In the genomic region with DNA sequence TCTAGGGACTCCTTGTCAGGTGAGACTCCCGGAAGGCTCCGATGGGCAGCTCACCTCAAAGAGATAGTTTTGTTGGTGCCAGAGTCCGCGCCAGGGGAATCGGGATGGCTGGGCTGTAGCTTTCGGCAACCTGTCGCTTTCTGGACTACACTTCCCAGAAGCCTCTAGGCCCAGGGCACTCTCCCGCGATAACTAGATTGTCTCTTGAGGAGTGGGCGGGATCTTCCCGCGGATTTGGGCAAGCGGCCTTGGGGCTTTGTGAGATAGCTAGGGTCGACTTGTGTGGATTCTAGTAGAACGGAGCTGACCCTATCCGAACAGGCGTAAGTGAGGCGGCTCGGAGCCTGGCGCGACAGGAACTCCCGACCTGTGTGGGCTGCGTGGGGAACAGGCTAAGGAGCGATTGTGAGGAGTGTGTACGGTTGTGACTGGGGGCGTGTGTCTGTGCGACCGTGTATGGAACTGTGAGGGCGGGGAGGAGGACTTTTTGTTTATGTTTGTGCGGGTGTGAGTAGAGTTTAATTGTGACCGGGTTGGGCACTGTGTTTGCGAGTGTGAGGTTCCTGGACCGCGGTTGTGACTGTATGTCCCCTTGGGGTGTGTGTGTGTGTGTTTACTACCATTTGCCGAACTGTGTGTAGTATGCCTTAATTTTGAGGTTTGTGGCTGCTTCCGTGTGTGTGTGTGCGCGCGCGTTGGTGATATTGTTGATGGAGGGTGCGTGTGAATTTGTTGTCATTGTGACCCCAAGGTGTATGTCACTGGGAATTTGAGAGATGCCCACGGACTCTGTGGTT, we compare ENCODE assay signal across 8 cellular contexts. TPM values are rescaled to one million over a fixed set of nuclear protein-coding genes. Genes with fewer than 3 reads are reported as not detected.
A peak's percentile ranks its signal among the peaks of the same experiment; 100 is the strongest.
DNase-seq lines count a peak whose midpoint lies in the region; ATAC-seq and TF ChIP-seq lines count a peak whose summit lies in the region.

A gene (plus strand): TSS at position 231 of the 797 bp plus-strand sequence. CDS start 25,955 bp downstream, outside the sequence.

- H3K18ac ChIP-seq in trophoblast cell (ENCODE audit: low read length) = peak within 1 kb of the TSS; percentile 33

- peak in 1 of 2 donors; percentile 71 for TF ChIP-seq EP300 in tibial nerve (IDR thresholded peaks at IDR 0.05)

- no peak within 1 kb of the TSS for H2BK12ac ChIP-seq in trophoblast cell (ENCODE audit: low read length)

- peaks cover 0 to 7% of the 10 kb centered on the region in 2 donors for H3K36me3 ChIP-seq in adrenal gland (replicated peaks in 1 of 2)
- H3K36me3 ChIP-seq in heart left ventricle = peaks cover 0 to 35% (median 12%) of the 10 kb centered on the region in 9 donors
- peaks cover 0 to 6% of the 10 kb centered on the region in 2 experiments for H3K36me3 ChIP-seq in trophoblast cell (ENCODE audit: control insufficient read depth in 1 of 2, insufficient read depth in 2 of 2, low read length in 2 of 2)
- H3K36me3 ChIP-seq in tibial nerve = peaks cover 0 to 60% (median 12%) of the 10 kb centered on the region in 3 donors

- peak within 1 kb of the TSS; percentile 20 for H2BK5ac ChIP-seq in trophoblast cell (ENCODE audit: low read depth, low read length, poor library complexity)

- H4K8ac ChIP-seq in trophoblast cell (ENCODE audit: low read depth, low read length) = peak within 1 kb of the TSS; percentile 73

- WGBS in adrenal gland, 4 donors = 0% methylated on average over 27 to 42 of the region's 42 CpGs
- 0 to 2% (median 0%) methylated on average over 21 to 42 of the region's 42 CpGs for WGBS in heart left ventricle, 4 donors
- WGBS in trophoblast cell (ENCODE audit: extremely low coverage, insufficient coverage, insufficient read length) = no CpG with 5 or more reads among the region's 42 CpGs
- 0% methylated on average over 35 to 41 of the region's 42 CpGs for WGBS in tibial nerve, 2 donors

- H3K4me3 ChIP-seq in adrenal gland (peak within 1 kb of the TSS; percentile 50 to 98 (median 65)), heart left ventricle (peak within 1 kb of the TSS; percentile 47 to 91 (median 76)), trophoblast cell (ENCODE audit: low read depth, low read length) (peak within 1 kb of the TSS; percentile 99), tibial nerve (peak within 1 kb of the TSS; percentile 48 to 85 (median 67))

- H3K9me3 ChIP-seq in adrenal gland (replicated peaks in 1 of 3) = no peaks in the 10 kb centered on the region
- peaks cover 0 to 35% (median 2%) of the 10 kb centered on the region in 12 donors for H3K9me3 ChIP-seq in heart left ventricle
- peaks cover 2% of the 10 kb centered on the region for H3K9me3 ChIP-seq in trophoblast cell (ENCODE audit: insufficient read depth, low read depth, low read length)
- peaks cover 0 to 33% (median 5%) of the 10 kb centered on the region in 4 donors for H3K9me3 ChIP-seq in tibial nerve

- no peak for TF ChIP-seq CTCF in GM10266 (IDR thresholded peaks at IDR 0.05; ENCODE audit: control insufficient read depth, insufficient read depth, low read depth, missing control alignments)
- no peak for TF ChIP-seq CTCF in adrenal gland (IDR thresholded peaks at IDR 0.05)
- TF ChIP-seq CTCF in heart left ventricle (IDR thresholded peaks at IDR 0.05) = no peak
- peak in 1 of 5 experiments; percentile 23 for TF ChIP-seq CTCF in tibial nerve (IDR thresholded peaks at IDR 0.05)

- H3K4ac ChIP-seq in trophoblast cell (ENCODE audit: low read depth, low read length) = no peak within 1 kb of the TSS

- H3K27ac ChIP-seq in adrenal gland = peak within 1 kb of the TSS; percentile 53 to 88 (median 68)
- peak within 1 kb of the TSS; percentile 60 to 96 (median 90) for H3K27ac ChIP-seq in heart left ventricle
- peak within 1 kb of the TSS; percentile 62 for H3K27ac ChIP-seq in trophoblast cell (ENCODE audit: low read depth, low read length)
- peak within 1 kb of the TSS; percentile 52 to 90 (median 74) for H3K27ac ChIP-seq in tibial nerve

- intact Hi-C loops in adrenal gland (cut with DNase I) = no loop called here
- intact Hi-C loops in heart left ventricle (cut with DNase I) = loop anchor here in 6 of 10 donors (1.0 to 10.0 kb wide), 12 partner anchors 13 to 519 kb away; a partner anchor contains a TSS

- no peaks in the 10 kb centered on the region for H3K27me3 ChIP-seq in adrenal gland
- H3K27me3 ChIP-seq in heart left ventricle = no peaks in the 10 kb centered on the region
- no peaks in the 10 kb centered on the region for H3K27me3 ChIP-seq in trophoblast cell (ENCODE audit: insufficient read depth, low read length)
- H3K27me3 ChIP-seq in tibial nerve = no peaks in the 10 kb centered on the region

- DNase-seq in GM10266 (ENCODE audit: extremely low spot score) (peak; percentile 82), NCI-H1417 (lab: John Stamatoyannopoulos, UW) (peak; percentile 95 to 98 (median 97)), SW 1271 (lab: John Stamatoyannopoulos, UW) (peak; percentile 63 to 69), adrenal gland (peak; percentile 92 to 98 (median 95)), heart left ventricle (peak; percentile 92 to 95 (median 93)), trophoblast cell (peak; percentile 91 to 99), tibial nerve (ENCODE audit: low spot score in 2 of 2) (peak; percentile 80 to 90)

- peak within 1 kb of the TSS; percentile 40 for H3K14ac ChIP-seq in trophoblast cell (ENCODE audit: low read length)

- ATAC-seq in HG02623 (IDR thresholded peaks at IDR 0.05; ENCODE audit: unreplicated experiment) (peak; percentile 66), heart left ventricle (peak; percentile 96 to 97 (median 96))

- H3K4me1 ChIP-seq in adrenal gland (replicated peaks in 1 of 2) = peaks cover 5 to 18% of the 10 kb centered on the region in 2 donors
- peaks cover 0 to 30% (median 17%) of the 10 kb centered on the region in 12 donors for H3K4me1 ChIP-seq in heart left ventricle
- peaks cover 9 to 11% of the 10 kb centered on the region in 2 experiments for H3K4me1 ChIP-seq in trophoblast cell (ENCODE audit: control insufficient read depth in 1 of 2, insufficient read depth in 2 of 2, low read length in 2 of 2)
- peaks cover 0 to 26% (median 10%) of the 10 kb centered on the region in 4 donors for H3K4me1 ChIP-seq in tibial nerve

- H3K4me2 ChIP-seq in trophoblast cell (ENCODE audit: low read length) = peak within 1 kb of the TSS; percentile 84

- H3K23ac ChIP-seq in trophoblast cell (ENCODE audit: low read length) = peak within 1 kb of the TSS; percentile 54

- peak within 1 kb of the TSS; percentile 39 for H2BK120ac ChIP-seq in trophoblast cell (ENCODE audit: insufficient read depth, low read length, poor library complexity)

- peak within 1 kb of the TSS; percentile 60 for H2AFZ ChIP-seq in trophoblast cell (ENCODE audit: insufficient read depth, low read length, poor library complexity)

- peak within 1 kb of the TSS; percentile 59 for H4K91ac ChIP-seq in trophoblast cell (ENCODE audit: low read depth, low read length)

- H4K12ac ChIP-seq in trophoblast cell (ENCODE audit: low read depth, low read length) = peak within 1 kb of the TSS; percentile 89

- peak within 1 kb of the TSS; percentile 60 for H2AK5ac ChIP-seq in trophoblast cell (ENCODE audit: low read length)

- peak within 1 kb of the TSS; percentile 92 for H3K9ac ChIP-seq in trophoblast cell (ENCODE audit: low read length)

- peaks cover 7% of the 10 kb centered on the region for H3K79me1 ChIP-seq in trophoblast cell (ENCODE audit: low read length)

- H3K79me2 ChIP-seq in trophoblast cell (ENCODE audit: control insufficient read depth, insufficient read depth, low read length, poor library complexity) = peaks cover 6% of the 10 kb centered on the region

- TF ChIP-seq POLR2A in adrenal gland (IDR thresholded peaks at IDR 0.05) = peak; percentile 43 to 84
- TF ChIP-seq POLR2A in heart left ventricle (IDR thresholded peaks at IDR 0.05) = peak in 1 of 2 donors; percentile 47
- peak in 1 of 2 donors; percentile 27 for TF ChIP-seq POLR2A in tibial nerve (IDR thresholded peaks at IDR 0.05)

RNA-seq across cellular contexts. Expression of the gene that starts here (rescaled TPM):
- total RNA-seq in adrenal gland (1 to 10 TPM; 1.1 to 7.4 (median 3.9) TPM), heart left ventricle (1 to 10 TPM in 8 of 9 donors, under 1 TPM in 1; 0.64 to 5.9 (median 4.3) TPM), tibial nerve (10 to 100 TPM in 1 of 4 donors, 1 to 10 TPM in 3; 6.1 to 11.8 (median 7.3) TPM)
- polyA plus RNA-seq in adrenal gland (1 to 10 TPM; 3.2 to 5.4 (median 3.5) TPM), heart left ventricle (1 to 10 TPM; 1.6 to 2.5 TPM)
- 2.1 and 2.5 TPM in 2 replicates for polyA plus RNA-seq in trophoblast cell (2013)

Comparison
In these comparisons a context has a peak if more than half of its experiments do, and no peak if none do; other contexts are left out.
1. Peak in every context shown above with its lines: DNase-seq, ATAC-seq, H3K4me3 ChIP-seq and H3K27ac ChIP-seq.
2. intact Hi-C loops: an anchor here in heart left ventricle (1.0 to 10.0 kb wide); none called in adrenal gland.